ENCODE assay signal across 1 cellular context in genomic region chr6:63571883-63572732, GRCh38.
TF ChIP-seq lines count a peak whose summit lies in the region.

Gene LOC128125822, plus strand, starts transcription at chr6:63572480.
Gene PTP4A1, plus strand, starts transcription at chr6:63572480. Its CDS starts 4,401 bp downstream, at chr6:63576881.

TF ChIP-seq in K562, 482 proteins besides CTCF, POLR2A, EP300 and RAD21 (continued from another document and continues in another):
- peak; percentile 71; the same call in 1 of the 2 replicates for TF ChIP-seq GATAD2A (IDR thresholded peaks at IDR 0.05)
- TF ChIP-seq SMAD2 (IDR thresholded peaks at IDR 0.05; ENCODE audit: low read depth, low read length), result no peak
- 0 out of 2 replicates have a peak, but pooled peaks have one; percentile 38 for TF ChIP-seq CC2D1A (IDR thresholded peaks at IDR 0.05)
- no peak for TF ChIP-seq MCM7 (IDR thresholded peaks at IDR 0.05)
- TF ChIP-seq PKNOX1 (IDR thresholded peaks at IDR 0.05), result peak; percentile 88
- no peak for TF ChIP-seq ZNF436 (CRISPR knock-in tag; IDR thresholded peaks at IDR 0.05)
- no peak for TF ChIP-seq RBM34 (IDR thresholded peaks at IDR 0.05; ENCODE audit: borderline replicate concordance, insufficient read depth, low read length)
- TF ChIP-seq ZNF41 (CRISPR knock-in tag; conservative IDR thresholded peaks at IDR 0.05), result 0 out of 2 replicates have a peak, but pooled peaks have one; percentile 55
- TF ChIP-seq, protein P1, sequence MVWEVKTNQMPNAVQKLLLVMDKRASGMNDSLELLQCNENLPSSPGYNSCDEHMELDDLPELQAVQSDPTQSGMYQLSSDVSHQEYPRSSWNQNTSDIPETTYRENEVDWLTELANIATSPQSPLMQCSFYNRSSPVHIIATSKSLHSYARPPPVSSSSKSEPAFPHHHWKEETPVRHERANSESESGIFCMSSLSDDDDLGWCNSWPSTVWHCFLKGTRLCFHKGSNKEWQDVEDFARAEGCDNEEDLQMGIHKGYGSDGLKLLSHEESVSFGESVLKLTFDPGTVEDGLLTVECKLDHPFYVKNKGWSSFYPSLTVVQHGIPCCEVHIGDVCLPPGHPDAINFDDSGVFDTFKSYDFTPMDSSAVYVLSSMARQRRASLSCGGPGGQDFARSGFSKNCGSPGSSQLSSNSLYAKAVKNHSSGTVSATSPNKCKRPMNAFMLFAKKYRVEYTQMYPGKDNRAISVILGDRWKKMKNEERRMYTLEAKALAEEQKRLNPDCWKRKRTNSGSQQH (CRISPR knock-in tag; IDR thresholded peaks at IDR 0.05), result peak; percentile 61; the same call in 1 of the 2 replicates
- peak in 1 of 2 experiments; percentile 52; a peak in 1 of 4 replicates for TF ChIP-seq UBTF (IDR thresholded peaks at IDR 0.05; ENCODE audit: borderline replicate concordance in 1 of 2, low read depth in 2 of 2, low read length in 2 of 2)
- TF ChIP-seq CBX3 (IDR thresholded peaks at IDR 0.05; ENCODE audit: borderline replicate concordance in 1 of 2, low read length in 2 of 2), result no peak
- peak; percentile 99 for TF ChIP-seq KLF16 (IDR thresholded peaks at IDR 0.05)
- TF ChIP-seq SAP30 (IDR thresholded peaks at IDR 0.05; ENCODE audit: borderline replicate concordance, insufficient read depth, low read depth, low read length, poor library complexity, severe bottlenecking), result no peak
- TF ChIP-seq KLF10 (CRISPR knock-in tag; IDR thresholded peaks at IDR 0.05), result no peak
- TF ChIP-seq, protein P2, sequence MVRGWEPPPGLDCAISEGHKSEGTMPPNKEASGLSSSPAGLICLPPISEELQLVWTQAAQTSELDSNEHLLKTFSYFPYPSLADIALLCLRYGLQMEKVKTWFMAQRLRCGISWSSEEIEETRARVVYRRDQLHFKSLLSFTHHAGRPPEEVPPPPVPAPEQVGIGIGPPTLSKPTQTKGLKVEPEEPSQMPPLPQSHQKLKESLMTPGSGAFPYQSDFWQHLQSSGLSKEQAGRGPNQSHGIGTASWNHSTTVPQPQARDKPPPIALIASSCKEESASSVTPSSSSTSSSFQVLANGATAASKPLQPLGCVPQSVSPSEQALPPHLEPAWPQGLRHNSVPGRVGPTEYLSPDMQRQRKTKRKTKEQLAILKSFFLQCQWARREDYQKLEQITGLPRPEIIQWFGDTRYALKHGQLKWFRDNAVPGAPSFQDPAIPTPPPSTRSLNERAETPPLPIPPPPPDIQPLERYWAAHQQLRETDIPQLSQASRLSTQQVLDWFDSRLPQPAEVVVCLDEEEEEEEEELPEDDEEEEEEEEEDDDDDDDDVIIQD (CRISPR knock-in tag; IDR thresholded peaks at IDR 0.05), result no peak
- TF ChIP-seq ERF (CRISPR knock-in tag; IDR thresholded peaks at IDR 0.05), result 0 out of 2 replicates have a peak, but pooled peaks have one; percentile 74
- no peak for TF ChIP-seq SMAD3 (CRISPR knock-in tag; conservative IDR thresholded peaks at IDR 0.05)
- TF ChIP-seq CREM (IDR thresholded peaks at IDR 0.05; ENCODE audit: low read depth), result peak; percentile 91
- peak; percentile 97 for TF ChIP-seq RBFOX2 (IDR thresholded peaks at IDR 0.05; ENCODE audit: low read depth, low read length)
- TF ChIP-seq, protein P3, sequence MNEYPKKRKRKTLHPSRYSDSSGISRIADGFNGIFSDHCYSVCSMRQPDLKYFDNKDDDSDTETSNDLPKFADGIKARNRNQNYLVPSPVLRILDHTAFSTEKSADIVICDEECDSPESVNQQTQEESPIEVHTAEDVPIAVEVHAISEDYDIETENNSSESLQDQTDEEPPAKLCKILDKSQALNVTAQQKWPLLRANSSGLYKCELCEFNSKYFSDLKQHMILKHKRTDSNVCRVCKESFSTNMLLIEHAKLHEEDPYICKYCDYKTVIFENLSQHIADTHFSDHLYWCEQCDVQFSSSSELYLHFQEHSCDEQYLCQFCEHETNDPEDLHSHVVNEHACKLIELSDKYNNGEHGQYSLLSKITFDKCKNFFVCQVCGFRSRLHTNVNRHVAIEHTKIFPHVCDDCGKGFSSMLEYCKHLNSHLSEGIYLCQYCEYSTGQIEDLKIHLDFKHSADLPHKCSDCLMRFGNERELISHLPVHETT (CRISPR knock-in tag; conservative IDR thresholded peaks at IDR 0.05 in 1 of 2, IDR thresholded peaks at IDR 0.05 in 1 of 2), result peak in 1 of 2 experiments; percentile 86; a peak in 2 of 4 replicates
- TF ChIP-seq SMARCA5 (IDR thresholded peaks at IDR 0.05), result no peak
- TF ChIP-seq, protein P4, sequence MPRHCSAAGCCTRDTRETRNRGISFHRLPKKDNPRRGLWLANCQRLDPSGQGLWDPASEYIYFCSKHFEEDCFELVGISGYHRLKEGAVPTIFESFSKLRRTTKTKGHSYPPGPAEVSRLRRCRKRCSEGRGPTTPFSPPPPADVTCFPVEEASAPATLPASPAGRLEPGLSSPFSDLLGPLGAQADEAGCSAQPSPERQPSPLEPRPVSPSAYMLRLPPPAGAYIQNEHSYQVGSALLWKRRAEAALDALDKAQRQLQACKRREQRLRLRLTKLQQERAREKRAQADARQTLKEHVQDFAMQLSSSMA (CRISPR knock-in tag; IDR thresholded peaks at IDR 0.05), result 0 out of 2 replicates have a peak, but pooled peaks have one; percentile 56
- peak; percentile 61 for TF ChIP-seq ZNF263 (CRISPR knock-in tag; IDR thresholded peaks at IDR 0.05; ENCODE audit: borderline replicate concordance)
- TF ChIP-seq HNRNPL (IDR thresholded peaks at IDR 0.05; ENCODE audit: low read depth, low read length), result peak; percentile 42; the same call in 1 of the 2 replicates
- TF ChIP-seq HNRNPUL1 (IDR thresholded peaks at IDR 0.05; ENCODE audit: low read length), result no peak
- TF ChIP-seq CCNT2 (IDR thresholded peaks at IDR 0.05; ENCODE audit: borderline replicate concordance, extremely low read depth, insufficient read length, low read depth, low read length), result peak; percentile 91
- TF ChIP-seq MAFF (IDR thresholded peaks at IDR 0.05; ENCODE audit: low read length), result no peak
- peak; percentile 37; the same call in 1 of the 2 replicates for TF ChIP-seq CREB3L1 (IDR thresholded peaks at IDR 0.05; ENCODE audit: borderline replicate concordance, low read depth)
- TF ChIP-seq, protein P5, sequence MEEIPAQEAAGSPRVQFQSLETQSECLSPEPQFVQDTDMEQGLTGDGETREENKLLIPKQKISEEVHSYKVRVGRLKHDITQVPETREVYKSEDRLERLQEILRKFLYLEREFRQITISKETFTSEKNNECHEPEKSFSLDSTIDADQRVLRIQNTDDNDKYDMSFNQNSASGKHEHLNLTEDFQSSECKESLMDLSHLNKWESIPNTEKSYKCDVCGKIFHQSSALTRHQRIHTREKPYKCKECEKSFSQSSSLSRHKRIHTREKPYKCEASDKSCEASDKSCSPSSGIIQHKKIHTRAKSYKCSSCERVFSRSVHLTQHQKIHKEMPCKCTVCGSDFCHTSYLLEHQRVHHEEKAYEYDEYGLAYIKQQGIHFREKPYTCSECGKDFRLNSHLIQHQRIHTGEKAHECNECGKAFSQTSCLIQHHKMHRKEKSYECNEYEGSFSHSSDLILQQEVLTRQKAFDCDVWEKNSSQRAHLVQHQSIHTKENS (CRISPR knock-in tag; IDR thresholded peaks at IDR 0.05), result no peak
- TF ChIP-seq E2F3 (CRISPR knock-in tag; IDR thresholded peaks at IDR 0.05), result peak; percentile 43; the same call in 1 of the 2 replicates
- no peak for TF ChIP-seq CHD1 (IDR thresholded peaks at IDR 0.05; ENCODE audit: low read length)
- TF ChIP-seq SRSF7 (optimal IDR thresholded peaks at IDR 0.05; ENCODE audit: low read depth, low read length), result no peak
- no peak for TF ChIP-seq CBFA2T2 (conservative IDR thresholded peaks at IDR 0.05)
- TF ChIP-seq NR1H2 (CRISPR knock-in tag; IDR thresholded peaks at IDR 0.05), result no peak
- no peak for TF ChIP-seq COPS2 (conservative IDR thresholded peaks at IDR 0.05)
- no peak for TF ChIP-seq NCOR1 (IDR thresholded peaks at IDR 0.05)
- no peak for TF ChIP-seq E4F1 (CRISPR knock-in tag; IDR thresholded peaks at IDR 0.05; ENCODE audit: borderline replicate concordance)
- TF ChIP-seq NFIX (CRISPR knock-in tag; IDR thresholded peaks at IDR 0.05; ENCODE audit: low read depth), result no peak
- TF ChIP-seq GTF2F1 (IDR thresholded peaks at IDR 0.05; ENCODE audit: low read depth, low read length), result peak; percentile 69; the same call in 1 of the 2 replicates
- TF ChIP-seq ZNF507 (tag; conservative IDR thresholded peaks at IDR 0.05), result no peak
- TF ChIP-seq SFPQ (IDR thresholded peaks at IDR 0.05; ENCODE audit: low read depth, low read length), result no peak
- no peak for TF ChIP-seq DDX20 (tag; IDR thresholded peaks at IDR 0.05; ENCODE audit: low read depth)
- TF ChIP-seq DMBX1 (CRISPR knock-in tag; IDR thresholded peaks at IDR 0.05; ENCODE audit: borderline replicate concordance), result no peak
- TF ChIP-seq BCOR (IDR thresholded peaks at IDR 0.05), result peak; percentile 71
- peak; percentile 76; the same call in 1 of the 2 replicates for TF ChIP-seq EP400 (IDR thresholded peaks at IDR 0.05)
- no peak for TF ChIP-seq E2F4 (CRISPR knock-in tag; IDR thresholded peaks at IDR 0.05; ENCODE audit: low read depth)
- no peak for TF ChIP-seq RBM22 (IDR thresholded peaks at IDR 0.05; ENCODE audit: low read depth, low read length, poor library complexity, severe bottlenecking)
- TF ChIP-seq CBFB (CRISPR knock-in tag; IDR thresholded peaks at IDR 0.05), result no peak
- TF ChIP-seq NR4A1 (CRISPR knock-in tag; IDR thresholded peaks at IDR 0.05), result no peak
- TF ChIP-seq NR4A1 (tag; IDR thresholded peaks at IDR 0.05), result 0 out of 2 replicates have a peak, but pooled peaks have one; percentile 48
